8 cellular contexts compared by ENCODE assay signal in genomic region chr12:48973992-48974673, GRCh38. TPM values are rescaled to one million over a fixed set of nuclear protein-coding genes. Genes with fewer than 3 reads are reported as not detected.
DNase-seq lines count a peak whose midpoint lies in the region; ATAC-seq, FAIRE-seq and TF ChIP-seq lines count a peak whose summit lies in the region.

No MANE protein-coding gene starts in this region.

- H3K27me3 ChIP-seq in gastroesophageal sphincter (peaks cover 98% of the 10 kb centered on the region), small intestine (ENCODE audit: control insufficient read depth in 2 of 2, insufficient read depth in 2 of 2, low read length in 2 of 2) (peaks cover 0 to 49% of the 10 kb centered on the region in 2 donors)

- TF ChIP-seq POLR2A in gastroesophageal sphincter (IDR thresholded peaks at IDR 0.05) = no peak
- no peak for TF ChIP-seq POLR2A in GM12892 (IDR thresholded peaks at IDR 0.05; ENCODE audit: low read depth, low read length)

- peak; percentile 33 for DNase-seq in activated CD4-positive, alpha-beta T cell treated with anti-CD3 and anti-CD28 coated beads, Interleukin-2, amount 50 U/mL, for 1 hour
- DNase-seq in small intestine (peak; percentile 23), GM12892 (ENCODE audit: insufficient read length) (no peak)

- FAIRE-seq in small intestine (lab: Jason Lieb, UNC) (no peak), GM12892 (lab: Jason Lieb, UNC) (no peak)

- H3K4me3 ChIP-seq in gastroesophageal sphincter (no peak overlapping the region), small intestine (ENCODE audit: low read depth in 1 of 2, low read length in 2 of 2) (no peak overlapping the region)

- TF ChIP-seq CTCF in GM12872 (IDR thresholded peaks at IDR 0.05; ENCODE audit: insufficient read depth, low read depth, low read length) = peak; percentile 81
- peak in 3 of 4 experiments; percentile 35 to 62 (median 52) for TF ChIP-seq CTCF in gastroesophageal sphincter (IDR thresholded peaks at IDR 0.05)

- peak; percentile 70 for ATAC-seq in gastroesophageal sphincter
- ATAC-seq in GM21529 (IDR thresholded peaks at IDR 0.05; ENCODE audit: unreplicated experiment) = no peak
- no peak for ATAC-seq in GM21360 (IDR thresholded peaks at IDR 0.05; ENCODE audit: unreplicated experiment)
- ATAC-seq in HG02884 (IDR thresholded peaks at IDR 0.05; ENCODE audit: unreplicated experiment) = no peak

- H3K27ac ChIP-seq in gastroesophageal sphincter (peak overlapping the region in 2 of 4 donors; percentile 30 to 58), small intestine (ENCODE audit: low read depth in 1 of 2, low read length in 1 of 2) (no peak overlapping the region)

- no peaks in the 10 kb centered on the region for H3K36me3 ChIP-seq in gastroesophageal sphincter
- no peaks in the 10 kb centered on the region for H3K36me3 ChIP-seq in small intestine (ENCODE audit: control insufficient read depth in 2 of 2, insufficient read depth in 2 of 2, low read length in 2 of 2)

- WGBS in gastroesophageal sphincter (ENCODE audit: low coverage in 1 of 2), 2 donors = 8 to 80% methylated on average over 1 to 7 of the region's 17 CpGs
- WGBS in small intestine, 3 donors = 9 to 23% (median 14%) methylated on average over 12 to 17 of the region's 17 CpGs

- TF ChIP-seq EP300 in gastroesophageal sphincter (IDR thresholded peaks at IDR 0.05) = no peak

- peaks cover 0 to 65% (median 30%) of the 10 kb centered on the region in 3 donors for H3K4me1 ChIP-seq in gastroesophageal sphincter
- H3K4me1 ChIP-seq in small intestine (ENCODE audit: control insufficient read depth in 2 of 2, insufficient read depth in 1 of 2, low read depth in 1 of 2, low read length in 1 of 2) = peaks cover 3% of the 10 kb centered on the region in 2 donors

- H3K9me3 ChIP-seq in gastroesophageal sphincter (no peaks in the 10 kb centered on the region), small intestine (ENCODE audit: control insufficient read depth, low read depth) (no peaks in the 10 kb centered on the region)

RNA-seq across cellular contexts. Expression of gene WNT10B, which starts 2.6 kb away (rescaled TPM):
- total RNA-seq in gastroesophageal sphincter = 1 to 10 TPM in 2 of 4 donors, under 1 TPM in 1, not detected in 1; 0.54 to 3.3 (median 1.2) TPM
- 1 to 10 TPM in 2 of 3 donors, under 1 TPM in 1; 0.67 to 1.4 (median 1.2) TPM for polyA plus RNA-seq in small intestine
- polyA plus RNA-seq in GM12892 (2012; ENCODE audit: missing spikeins) = 0.36 TPM

RNA-seq across cellular contexts. Expression of gene WNT1, which starts 4.0 kb away (rescaled TPM):
- total RNA-seq in gastroesophageal sphincter = not detected
- polyA plus RNA-seq in small intestine = not detected
- polyA plus RNA-seq in GM12892 (2012; ENCODE audit: missing spikeins) = not detected

RNA-seq across cellular contexts. Expression of gene ARF3, which starts 16.8 kb away (rescaled TPM):
- total RNA-seq in gastroesophageal sphincter = 10 to 100 TPM; 52.6 to 91.6 (median 83.1) TPM
- 10 to 100 TPM; 37.3 to 96.4 (median 38.4) TPM for polyA plus RNA-seq in small intestine
- 89.4 TPM for polyA plus RNA-seq in GM12892 (2012; ENCODE audit: missing spikeins)

RNA-seq across cellular contexts. Expression of gene DDN, which starts 25.0 kb away (rescaled TPM):
- not detected for total RNA-seq in gastroesophageal sphincter
- under 1 TPM in 2 of 3 donors, not detected in 1; 0.16 to 0.22 TPM for polyA plus RNA-seq in small intestine
- 2.2 TPM for polyA plus RNA-seq in GM12892 (2012; ENCODE audit: missing spikeins)

RNA-seq across cellular contexts. Expression of gene PRKAG1, which starts 44.4 kb away (rescaled TPM):
- 10 to 100 TPM; 55.9 to 79.9 (median 64.2) TPM for total RNA-seq in gastroesophageal sphincter
- polyA plus RNA-seq in small intestine = 10 to 100 TPM; 50.0 to 60.6 (median 60.5) TPM
- 48.0 TPM for polyA plus RNA-seq in GM12892 (2012; ENCODE audit: missing spikeins)
